Comparison of ENCODE assay signal across 32 cellular contexts in the genomic region with DNA sequence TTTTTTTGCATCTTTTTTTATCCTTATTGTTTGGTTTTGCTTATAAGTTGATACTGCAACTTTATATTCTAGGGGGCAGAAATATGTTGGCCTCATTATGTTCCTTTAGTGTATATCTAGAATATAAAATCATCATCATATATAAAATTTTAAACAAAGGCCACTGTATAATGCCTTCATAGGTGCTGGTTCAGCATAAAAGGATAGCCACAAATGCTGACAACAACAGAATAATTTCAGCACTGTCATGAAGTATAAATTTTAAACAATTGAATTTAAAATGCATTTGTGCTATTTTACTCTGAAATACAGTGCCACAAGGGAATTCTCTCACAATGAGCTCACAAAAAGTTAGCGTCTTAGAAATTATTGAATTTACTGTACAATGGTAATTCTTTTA.
DNase-seq lines count a peak whose midpoint lies in the region; ATAC-seq, FAIRE-seq and TF ChIP-seq lines count a peak whose summit lies in the region.
"Had no signal": no experiment of that assay in that cellular context is flagged by ENCODE, and none has a peak within 500 bp of the region (broad histone marks: within the 10 kb centered on the region; RNA-seq: fewer than 3 reads in every experiment).

No MANE protein-coding gene starts in this region.

- H4K5ac ChIP-seq in IMR-90 (ENCODE audit: low read depth, low read length): no peak overlapping the region

- no peaks in the 10 kb centered on the region for H4K20me1 ChIP-seq in HepG2 (ENCODE audit: insufficient read depth, low read length)
- H4K20me1 ChIP-seq in IMR-90 (ENCODE audit: insufficient read depth, low read length): no peaks in the 10 kb centered on the region
- H4K20me1 ChIP-seq: BLaER1; BLaER1 treated with 17β-estradiol and CSF1 and Interleukin-3, amounts not matched to agents 10 nM and 100 nM had no signal

- no peak overlapping the region for H3K4me2 ChIP-seq in HepG2 (ENCODE audit: low read depth, low read length)
- no peak overlapping the region for H3K4me2 ChIP-seq in A549
- H3K4me2 ChIP-seq in IMR-90 (ENCODE audit: low read depth, low read length): no peak overlapping the region
- H3K4me2 ChIP-seq: BLaER1; BLaER1 treated with 17β-estradiol and CSF1 and Interleukin-3, amounts not matched to agents 10 nM and 100 nM had no signal

- no peaks in the 10 kb centered on the region for H3K9me3 ChIP-seq in HepG2 (ENCODE audit: low read length)
- H3K9me3 ChIP-seq in right lobe of liver: no peaks in the 10 kb centered on the region
- H3K9me3 ChIP-seq in A549: no peaks in the 10 kb centered on the region
- no peaks in the 10 kb centered on the region for H3K9me3 ChIP-seq in IMR-90 (ENCODE audit: control insufficient read depth, insufficient read depth, low read length)
- H3K9me3 ChIP-seq: BE2C had no signal

- CTCF ChIA-PET in HepG2 (lab: Yijun Ruan, JAX; ENCODE audit: low intra/inter-chr PET ratio, low total read pairs): no interaction called here
- CTCF ChIA-PET in A549 (lab: Yijun Ruan, JAX): no interaction called here
- CTCF ChIA-PET in IMR-90 (lab: Yijun Ruan, JAX): no interaction called here

- H2BK120ac ChIP-seq in IMR-90 (ENCODE audit: low read depth, low read length): no peak overlapping the region

- TF ChIP-seq RAD21 in HepG2 (CRISPR knock-in tag; IDR thresholded peaks at IDR 0.05) (no peak), A549 (conservative IDR thresholded peaks at IDR 0.05 in 1 of 2, IDR thresholded peaks at IDR 0.05 in 1 of 2) (no peak), IMR-90 (IDR thresholded peaks at IDR 0.05; ENCODE audit: low read length) (no peak)

- DNase-seq in HepG2 (ENCODE audit: low spot score): no peak
- DNase-seq in right lobe of liver: no peak
- DNase-seq in A549 (ENCODE audit: low read depth in 1 of 2, low spot score in 1 of 2): no peak
- DNase-seq in IMR-90: no peak
- DNase-seq in SK-N-DZ (ENCODE audit: low spot score): no peak
- no peak for DNase-seq in activated CD4-positive, alpha-beta T cell treated with anti-CD3 and anti-CD28 coated beads, Interleukin-2, amount 50 U/mL, for 48 hours
- DNase-seq: 8988T; ACHN; AML-193; BE2C; C1 segment of cervical spinal cord; Caco-2; Calu3; CD4-positive, alpha-beta memory T cell; CD4-positive, alpha-beta T cell; CD4-positive, CD25-positive, alpha-beta regulatory T cell; CD8-positive, alpha-beta memory T cell; CD8-positive, alpha-beta T cell; COR-L47; DMS 273 treated with DMSO at 0.1 percent for 48 hours; DMS153; DMS53; DMS79; DMS79 treated with DMSO at 0.1 percent for 48 hours; DND-41; EL had no signal

- ATAC-seq in HepG2 (no peak), right lobe of liver (no peak), A549 (no peak), IMR-90 (ENCODE audit: low read depth) (no peak)
- ATAC-seq: CD8-positive, alpha-beta T cell had no signal

- TF ChIP-seq CTCF in HepG2 (CRISPR knock-in tag; IDR thresholded peaks at IDR 0.05) (no peak), right lobe of liver (IDR thresholded peaks at IDR 0.05) (no peak), A549 (IDR thresholded peaks at IDR 0.05) (no peak), IMR-90 (conservative IDR thresholded peaks at IDR 0.05; ENCODE audit: low read depth, low read length) (no peak)

- TF ChIP-seq POLR2A in HepG2 (IDR thresholded peaks at IDR 0.05; ENCODE audit: insufficient read depth in 1 of 2, low read depth in 2 of 2, low read length in 2 of 2): no peak
- TF ChIP-seq POLR2A in right lobe of liver (IDR thresholded peaks at IDR 0.05): no peak
- TF ChIP-seq POLR2A in A549 (IDR thresholded peaks at IDR 0.05; ENCODE audit: low read length): no peak
- TF ChIP-seq POLR2A in IMR-90 (IDR thresholded peaks at IDR 0.05; ENCODE audit: low read depth, low read length): no peak

- no peak for FAIRE-seq in HepG2 (lab: Jason Lieb, UNC)
- no peak for FAIRE-seq in A549 (lab: Jason Lieb, UNC)
- FAIRE-seq: A204.1, D721Med had no signal

- H2BK20ac ChIP-seq in IMR-90 (ENCODE audit: low read depth, low read length): no peak overlapping the region

- H3K79me1 ChIP-seq in IMR-90 (ENCODE audit: low read depth in 1 of 2, low read length in 2 of 2): no peaks in the 10 kb centered on the region

- H3K27ac ChIP-seq in HepG2 (ENCODE audit: extremely low read length, insufficient read depth, low read length) (no peak overlapping the region), right lobe of liver (no peak overlapping the region), A549 (no peak overlapping the region), IMR-90 (ENCODE audit: insufficient read depth, low read length) (no peak overlapping the region)
- H3K27ac ChIP-seq: 22Rv1; BLaER1; BLaER1 treated with 17β-estradiol and CSF1 and Interleukin-3, amounts not matched to agents 10 nM and 100 nM; C4-2B had no signal

- H3K9ac ChIP-seq in HepG2 (ENCODE audit: insufficient read depth, low read depth, low read length): no peak overlapping the region
- H3K9ac ChIP-seq in IMR-90 (ENCODE audit: low read depth, low read length): no peak overlapping the region
- H3K9ac ChIP-seq: BLaER1; BLaER1 treated with 17β-estradiol and CSF1 and Interleukin-3, amounts not matched to agents 10 nM and 100 nM had no signal

- WGBS in HepG2 (ENCODE audit: low lambda C conversion rate): 0% methylated on average over 1 of the region's 1 CpG
- 85% methylated on average over 1 of the region's 1 CpG for WGBS in right lobe of liver (ENCODE audit: insufficient coverage, low coverage, low lambda C conversion rate, missing lambda C conversion rate)
- WGBS in A549 (ENCODE audit: missing lambda C conversion rate): 88% methylated on average over 1 of the region's 1 CpG
- WGBS in IMR-90 (ENCODE audit: extremely low coverage in 2 of 2, insufficient read length in 1 of 2), 2 experiments: no CpG with 5 or more reads among the region's 1 CpG

- H4K8ac ChIP-seq in IMR-90 (ENCODE audit: low read depth in 2 of 2, low read length in 2 of 2): no peak overlapping the region

- no peak overlapping the region for H4K91ac ChIP-seq in IMR-90 (ENCODE audit: insufficient read depth, low read depth, low read length)

- POLR2A ChIA-PET in HepG2 (lab: Yijun Ruan, JAX): no interaction called here
- POLR2A ChIA-PET in A549 (lab: Yijun Ruan, JAX): no interaction called here
- POLR2A ChIA-PET in IMR-90 (lab: Charles Lee; ENCODE audit: unreplicated experiment): no interaction called here

- no peaks in the 10 kb centered on the region for H3K27me3 ChIP-seq in HepG2 (ENCODE audit: control insufficient read depth in 1 of 2, insufficient read depth in 2 of 2, low read length in 2 of 2)
- H3K27me3 ChIP-seq in right lobe of liver: no peaks in the 10 kb centered on the region
- no peaks in the 10 kb centered on the region for H3K27me3 ChIP-seq in IMR-90 (ENCODE audit: control insufficient read depth, insufficient read depth, low read length)
- H3K27me3 ChIP-seq: BE2C; BLaER1; BLaER1 treated with 17β-estradiol and CSF1 and Interleukin-3, amounts not matched to agents 10 nM and 100 nM had no signal

- no peaks in the 10 kb centered on the region for H3K9me1 ChIP-seq in IMR-90 (ENCODE audit: insufficient read depth, low read length)

- no peaks in the 10 kb centered on the region for H3K79me2 ChIP-seq in HepG2 (ENCODE audit: insufficient read depth, low read length)

- H2AFZ ChIP-seq in HepG2 (ENCODE audit: low read length) (no peak overlapping the region), IMR-90 (replicated peaks; ENCODE audit: low read length, poor library complexity) (no peak overlapping the region)

- BruUV-seq in HepG2 (replicated peaks; lab: Mats Ljungman, UMichigan) (no TSS peak), IMR-90 (replicated peaks; lab: Mats Ljungman, UMichigan) (no TSS peak)

- intact Hi-C loops in HepG2 (cut with micrococcal nuclease; ENCODE audit: unreplicated experiment) (no loop called here), right lobe of liver (cut with DNase I) (no loop called here), IMR-90 (cut with micrococcal nuclease) (no loop called here)

- dilution Hi-C loops in IMR-90 (cut with HindIII; ENCODE audit: low sequenced_read_pairs, unreplicated experiment): no loop called here

- H3K36me3 ChIP-seq in HepG2 (replicated peaks in 1 of 2; ENCODE audit: control insufficient read depth in 1 of 2, insufficient read depth in 2 of 2, low read length in 2 of 2) (no peaks in the 10 kb centered on the region), right lobe of liver (no peaks in the 10 kb centered on the region), IMR-90 (ENCODE audit: control insufficient read depth, insufficient read depth, low read length) (no peaks in the 10 kb centered on the region)
- H3K36me3 ChIP-seq: BE2C; BLaER1; BLaER1 treated with 17β-estradiol and CSF1 and Interleukin-3, amounts not matched to agents 10 nM and 100 nM had no signal

- TF ChIP-seq EP300 in HepG2 (IDR thresholded peaks at IDR 0.05; ENCODE audit: low read depth in 2 of 2, low read length in 2 of 2) (no peak), HepG2 (CRISPR knock-in tag; IDR thresholded peaks at IDR 0.05; ENCODE audit: borderline replicate concordance) (no peak), A549 (IDR thresholded peaks at IDR 0.05) (no peak)

- no peak overlapping the region for H3K23ac ChIP-seq in IMR-90 (ENCODE audit: low read depth, low read length)

- in situ Hi-C loops in HepG2 (cut with HindIII; ENCODE audit: extremely low pct_ligation_motif_present, low pct_unique_long_range_greater_than_20kb): no loop called here
- in situ Hi-C loops in IMR-90 (cut with MboI; ENCODE audit: low sequenced_read_pairs): no loop called here

- H3K4ac ChIP-seq in IMR-90 (ENCODE audit: low read depth, low read length): no peak overlapping the region

- H3K4me1 ChIP-seq in HepG2 (ENCODE audit: insufficient read depth, low read length) (no peaks in the 10 kb centered on the region), right lobe of liver (no peaks in the 10 kb centered on the region), A549 (no peaks in the 10 kb centered on the region), IMR-90 (ENCODE audit: control insufficient read depth, insufficient read depth, low read length) (no peaks in the 10 kb centered on the region)
- H3K4me1 ChIP-seq: BE2C, BLaER1, Caco-2 had no signal

- H2AK5ac ChIP-seq in IMR-90 (ENCODE audit: low read depth, low read length): no peak overlapping the region

- no peak overlapping the region for H2BK5ac ChIP-seq in IMR-90 (ENCODE audit: low read depth, low read length, poor library complexity, severe bottlenecking)

- H3K56ac ChIP-seq in IMR-90 (ENCODE audit: extremely low read depth, insufficient read depth, low read length): no peak overlapping the region

- H3K18ac ChIP-seq in IMR-90 (ENCODE audit: low read depth, low read length): no peak overlapping the region

- H3K4me3 ChIP-seq in HepG2 (replicated peaks in 1 of 3; ENCODE audit: insufficient read depth in 1 of 3, low read depth in 2 of 3, low read length in 3 of 3) (no peak overlapping the region), right lobe of liver (no peak overlapping the region), A549 (no peak overlapping the region), IMR-90 (ENCODE audit: insufficient read depth, low read depth, low read length) (no peak overlapping the region)
- H3K4me3 ChIP-seq: BLaER1; BLaER1 treated with 17β-estradiol and CSF1 and Interleukin-3, amounts not matched to agents 10 nM and 100 nM had no signal

- no peak overlapping the region for H3K14ac ChIP-seq in IMR-90 (replicated peaks; ENCODE audit: low read depth, low read length)

- H2BK15ac ChIP-seq in IMR-90 (ENCODE audit: low read depth, low read length): no peak overlapping the region

- no peak overlapping the region for H2AK9ac ChIP-seq in IMR-90 (replicated peaks; ENCODE audit: low read depth, low read length, poor library complexity)

TF ChIP-seq in IMR-90, 13 proteins besides CTCF, POLR2A, EP300 and RAD21 (continues in another document):
- TF ChIP-seq RCOR1 (IDR thresholded peaks at IDR 0.05; ENCODE audit: insufficient replicate concordance, low read length): no peak

Comparison
In these comparisons a context has a peak if more than half of its experiments do, and no peak if none do; other contexts are left out.
1. Of the 38 proteins assayed by ChIP-seq in both HepG2 and A549: peak only in HepG2: none; only in A549: none; in both: MAFK; in neither: 37.